Comparison of ENCODE assay signal across 18 cellular contexts in genomic region chr3:53005338-53005737, GRCh38. TPM values are rescaled to one million over a fixed set of nuclear protein-coding genes. Genes with fewer than 3 reads are reported as not detected.
A peak's percentile ranks its signal among the peaks of the same experiment; 100 is the strongest.
DNase-seq lines count a peak whose midpoint lies in the region; ATAC-seq, FAIRE-seq and TF ChIP-seq lines count a peak whose summit lies in the region.
"Had no signal": no experiment of that assay in that cellular context is flagged by ENCODE, and none has a peak within 500 bp of the region (broad histone marks: within the 10 kb centered on the region; RNA-seq: fewer than 3 reads in every experiment).

No MANE protein-coding gene starts in this region.

- H3K27ac Mint-ChIP-seq in activated T-helper 17 cell treated with anti-CD3 and anti-CD28 coated beads, Interleukin-2, amount 50 U/mL, for 72 hours = peak overlapping the region; percentile 47
- H3K27ac Mint-ChIP-seq in naive thymus-derived CD4-positive, alpha-beta T cell = peak overlapping the region in 5 of 9 donors; percentile 36 to 70 (median 57)
- H3K27ac Mint-ChIP-seq: CD4-positive, CD25-positive, alpha-beta regulatory T cell had no signal

- H2AFZ ChIP-seq in HepG2 (ENCODE audit: low read length) = no peak overlapping the region
- H2AFZ ChIP-seq: GM23248 had no signal

- ATAC-seq in HepG2 (peak; percentile 66), right lobe of liver (no peak), heart left ventricle (no peak), HG03442 (IDR thresholded peaks at IDR 0.05; ENCODE audit: unreplicated experiment) (no peak)
- ATAC-seq in activated T-helper 17 cell treated with anti-CD3 and anti-CD28 coated beads, Interleukin-2, amount 50 U/mL, for 72 hours (replicated peaks) = no peak
- ATAC-seq in naive thymus-derived CD4-positive, alpha-beta T cell = no peak
- ATAC-seq: HCT116 had no signal

- 0 out of 2 replicates have a peak, but pooled peaks cover 2% of the 10 kb centered on the region for H4K20me1 ChIP-seq in HepG2 (ENCODE audit: insufficient read depth, low read length)

- H3K9me3 Mint-ChIP-seq in activated T-helper 17 cell treated with anti-CD3 and anti-CD28 coated beads, Interleukin-2, amount 50 U/mL, for 72 hours = no peaks in the 10 kb centered on the region
- H3K9me3 Mint-ChIP-seq in naive thymus-derived CD4-positive, alpha-beta T cell = no peaks in the 10 kb centered on the region

- no peak for TF ChIP-seq CTCF in HepG2 (CRISPR knock-in tag; IDR thresholded peaks at IDR 0.05)
- no peak for TF ChIP-seq CTCF in right lobe of liver (IDR thresholded peaks at IDR 0.05)
- TF ChIP-seq CTCF in heart left ventricle (IDR thresholded peaks at IDR 0.05) = no peak

- H3K36me3 ChIP-seq in HepG2 (replicated peaks in 1 of 2; ENCODE audit: control insufficient read depth in 1 of 2, insufficient read depth in 2 of 2, low read length in 2 of 2) (no peaks in the 10 kb centered on the region), right lobe of liver (no peaks in the 10 kb centered on the region), heart left ventricle (no peaks in the 10 kb centered on the region)
- H3K36me3 ChIP-seq in naive thymus-derived CD4-positive, alpha-beta T cell (ENCODE audit: control insufficient read depth in 2 of 3, insufficient read depth in 3 of 3, low read length in 3 of 3) = no peaks in the 10 kb centered on the region

- H3K27me3 ChIP-seq in HepG2 (ENCODE audit: control insufficient read depth in 1 of 2, insufficient read depth in 2 of 2, low read length in 2 of 2) = no peaks in the 10 kb centered on the region
- H3K27me3 ChIP-seq in right lobe of liver = no peaks in the 10 kb centered on the region
- H3K27me3 ChIP-seq in naive thymus-derived CD4-positive, alpha-beta T cell (ENCODE audit: control insufficient read depth in 2 of 2, insufficient read depth in 2 of 2, low read length in 2 of 2) = no peaks in the 10 kb centered on the region
- H3K27me3 ChIP-seq in heart left ventricle = no peaks in the 10 kb centered on the region

- 63% methylated on average over 2 of the region's 3 CpGs for WGBS in HepG2 (ENCODE audit: low lambda C conversion rate)
- WGBS in right lobe of liver (ENCODE audit: insufficient coverage, low coverage, low lambda C conversion rate, missing lambda C conversion rate) = 78% methylated on average over 3 of the region's 3 CpGs
- WGBS in heart left ventricle, 4 donors = 61 to 93% (median 63%) methylated on average over 3 of the region's 3 CpGs

- in situ Hi-C loops in HepG2 (cut with HindIII; ENCODE audit: extremely low pct_ligation_motif_present, low pct_unique_long_range_greater_than_20kb) = no loop called here

- H3K9me3 ChIP-seq in HepG2 (ENCODE audit: low read length) (no peaks in the 10 kb centered on the region), right lobe of liver (no peaks in the 10 kb centered on the region), heart left ventricle (no peaks in the 10 kb centered on the region)
- H3K9me3 ChIP-seq in naive thymus-derived CD4-positive, alpha-beta T cell (ENCODE audit: control insufficient read depth in 2 of 3, low read length in 3 of 3) = no peaks in the 10 kb centered on the region

- intact Hi-C loops in HepG2 (cut with micrococcal nuclease; ENCODE audit: unreplicated experiment) (no loop called here), right lobe of liver (cut with DNase I) (no loop called here), heart left ventricle (cut with DNase I) (no loop called here)
- intact Hi-C loops in naive thymus-derived CD4-positive, alpha-beta T cell (cut with micrococcal nuclease) = no loop called here

- H3K4me3 ChIP-seq in HepG2 (replicated peaks in 1 of 3; ENCODE audit: insufficient read depth in 1 of 3, low read depth in 2 of 3, low read length in 3 of 3) (no peak overlapping the region), right lobe of liver (no peak overlapping the region), heart left ventricle (no peak overlapping the region)
- H3K4me3 ChIP-seq in naive thymus-derived CD4-positive, alpha-beta T cell (ENCODE audit: low read length) = no peak overlapping the region
- H3K4me3 ChIP-seq: BLaER1 treated with 17β-estradiol and CSF1 and Interleukin-3, amounts not matched to agents 10 nM and 100 nM; GM23248 had no signal

- no peaks in the 10 kb centered on the region for H3K36me3 Mint-ChIP-seq in activated T-helper 17 cell treated with anti-CD3 and anti-CD28 coated beads, Interleukin-2, amount 50 U/mL, for 72 hours (ENCODE audit: low read depth)
- peaks cover 3 to 11% (median 7%) of the 10 kb centered on the region in 5 donors for H3K36me3 Mint-ChIP-seq in naive thymus-derived CD4-positive, alpha-beta T cell

- no peak overlapping the region for H3K9ac ChIP-seq in HepG2 (ENCODE audit: insufficient read depth, low read depth, low read length)
- H3K9ac ChIP-seq: BLaER1 treated with 17β-estradiol and CSF1 and Interleukin-3, amounts not matched to agents 10 nM and 100 nM; GM23248 had no signal

- peaks cover 20% of the 10 kb centered on the region for H3K4me1 Mint-ChIP-seq in activated T-helper 17 cell treated with anti-CD3 and anti-CD28 coated beads, Interleukin-2, amount 50 U/mL, for 72 hours
- H3K4me1 Mint-ChIP-seq in naive thymus-derived CD4-positive, alpha-beta T cell = peaks cover 11 to 45% (median 33%) of the 10 kb centered on the region in 7 donors

- H3K79me2 ChIP-seq in HepG2 (ENCODE audit: insufficient read depth, low read length) = peaks cover 3% of the 10 kb centered on the region

- no peak for TF ChIP-seq RAD21 in HepG2 (CRISPR knock-in tag; IDR thresholded peaks at IDR 0.05)

- no peak overlapping the region for H3K4me2 ChIP-seq in HepG2 (ENCODE audit: low read depth, low read length)

- POLR2A ChIA-PET in HepG2 (lab: Yijun Ruan, JAX) = no interaction called here
- POLR2A ChIA-PET in naive thymus-derived CD4-positive, alpha-beta T cell (lab: Charles Lee) = no interaction called here

- H3K27ac ChIP-seq in HepG2 (ENCODE audit: extremely low read length, insufficient read depth, low read length) = no peak overlapping the region
- H3K27ac ChIP-seq in right lobe of liver = no peak overlapping the region
- H3K27ac ChIP-seq in naive thymus-derived CD4-positive, alpha-beta T cell (ENCODE audit: low read depth, low read length) = no peak overlapping the region
- no peak overlapping the region for H3K27ac ChIP-seq in heart left ventricle
- H3K27ac ChIP-seq: BLaER1 treated with 17β-estradiol and CSF1 and Interleukin-3, amounts not matched to agents 10 nM and 100 nM; GM23248; HL-60 had no signal

- BruUV-seq in HepG2 (replicated peaks; lab: Mats Ljungman, UMichigan) = no TSS peak

- DNase-seq in HepG2 (ENCODE audit: low spot score) (no peak), right lobe of liver (no peak), kidney glomerular epithelial cell (lab: John Stamatoyannopoulos, UW) (no peak), NCI-H1436 (lab: John Stamatoyannopoulos, UW) (no peak), heart left ventricle (no peak)
- no peak for DNase-seq in naive thymus-derived CD4-positive, alpha-beta T cell
- DNase-seq: 8988T; AML-193; CD4-positive, CD25-positive, alpha-beta regulatory T cell; DMS53; GF-D8; GM23248 had no signal

- FAIRE-seq in HepG2 (lab: Jason Lieb, UNC) = no peak
- FAIRE-seq: H54 had no signal

- no peaks in the 10 kb centered on the region for H3K27me3 Mint-ChIP-seq in activated T-helper 17 cell treated with anti-CD3 and anti-CD28 coated beads, Interleukin-2, amount 50 U/mL, for 72 hours
- H3K27me3 Mint-ChIP-seq in naive thymus-derived CD4-positive, alpha-beta T cell = no peaks in the 10 kb centered on the region
- H3K27me3 Mint-ChIP-seq: CD4-positive, CD25-positive, alpha-beta regulatory T cell had no signal

- H3K4me3 Mint-ChIP-seq in activated T-helper 17 cell treated with anti-CD3 and anti-CD28 coated beads, Interleukin-2, amount 50 U/mL, for 72 hours = no peak overlapping the region
- no peak overlapping the region for H3K4me3 Mint-ChIP-seq in naive thymus-derived CD4-positive, alpha-beta T cell

- H3K4me1 ChIP-seq in HepG2 (ENCODE audit: insufficient read depth, low read length) (peaks cover 44% of the 10 kb centered on the region), right lobe of liver (no peaks in the 10 kb centered on the region), heart left ventricle (peaks cover 0 to 13% (median 3%) of the 10 kb centered on the region in 12 donors)
- no peaks in the 10 kb centered on the region for H3K4me1 ChIP-seq in naive thymus-derived CD4-positive, alpha-beta T cell (ENCODE audit: control insufficient read depth in 2 of 2, insufficient read depth in 2 of 2, low read length in 2 of 2)

- CTCF ChIA-PET in HepG2 (lab: Yijun Ruan, JAX; ENCODE audit: low intra/inter-chr PET ratio, low total read pairs) = no interaction called here
- CTCF ChIA-PET in naive thymus-derived CD4-positive, alpha-beta T cell (lab: Charles Lee) = interaction anchor here (1.1 kb wide), 1 partner anchor 30 kb away, joined by 3 read pairs; no protein-coding TSS in a partner anchor

- TF ChIP-seq EP300 in HepG2 (IDR thresholded peaks at IDR 0.05; ENCODE audit: low read depth in 2 of 2, low read length in 2 of 2) = no peak
- no peak for TF ChIP-seq EP300 in HepG2 (CRISPR knock-in tag; IDR thresholded peaks at IDR 0.05; ENCODE audit: borderline replicate concordance)

- TF ChIP-seq POLR2A in HepG2 (IDR thresholded peaks at IDR 0.05; ENCODE audit: insufficient read depth in 1 of 2, low read depth in 2 of 2, low read length in 2 of 2) (no peak), right lobe of liver (IDR thresholded peaks at IDR 0.05) (no peak), heart left ventricle (IDR thresholded peaks at IDR 0.05) (no peak)

RNA-seq across cellular contexts. Expression of gene SFMBT1, which starts 40.5 kb away (rescaled TPM):
- total RNA-seq in HepG2 (2016; rRNA removed; fragmentation: Illumina TruSeq; extraction: Trizol) (12.8 and 15.6 TPM in 2 replicates), right lobe of liver (10 to 100 TPM in 4 of 6 experiments, 1 to 10 TPM in 2; 9.2 to 14.0 (median 10.7) TPM), heart left ventricle (10 to 100 TPM; 13.7 to 18.8 (median 15.5) TPM)
- total RNA-seq in HepG2 (2016; cell fraction: cytosol; rRNA removed; fragmentation: Illumina TruSeq; extraction: Trizol; ENCODE audit: low read depth) = 8.9 and 9.3 TPM in 2 replicates
- total RNA-seq in HepG2 (2016; cell fraction: insoluble cytoplasmic fraction; rRNA removed; fragmentation: Illumina TruSeq; extraction: Trizol) = 14.5 and 15.1 TPM in 2 replicates
- total RNA-seq in HepG2 (2016; cell fraction: membrane; rRNA removed; fragmentation: Illumina TruSeq; extraction: Trizol) = 10.0 and 10.3 TPM in 2 replicates
- total RNA-seq in HepG2 (2016; cell fraction: nucleus; rRNA removed; fragmentation: Illumina TruSeq; extraction: Trizol) = 9.9 and 12.6 TPM in 2 replicates
- polyA plus RNA-seq in HepG2 (2011; rRNA removed) (3.8 and 4.0 TPM in 2 replicates), heart left ventricle (1 to 10 TPM; 3.4 to 9.6 TPM)
- 2.9 and 3.8 TPM in 2 replicates for polyA plus RNA-seq in HepG2 (2011; cell fraction: cytosol; rRNA removed)
- 3.1 and 5.0 TPM in 2 replicates for polyA plus RNA-seq in HepG2 (2011; cell fraction: nucleus; rRNA removed)
- polyA plus RNA-seq in HepG2 (2012) = 3.3 TPM in 2 replicates
- 1.5 TPM in 2 replicates for polyA plus RNA-seq in HepG2 (2016; cell fraction: cytosol; fragmentation: Illumina TruSeq; extraction: Trizol; ENCODE audit: low read depth)
- polyA plus RNA-seq in HepG2 (2016; cell fraction: insoluble cytoplasmic fraction; fragmentation: Illumina TruSeq; extraction: Trizol; ENCODE audit: low read depth) = 9.8 and 11.0 TPM in 2 replicates
- polyA plus RNA-seq in HepG2 (2016; cell fraction: membrane; fragmentation: Illumina TruSeq; extraction: Trizol; ENCODE audit: low read depth) = 4.1 and 4.6 TPM in 2 replicates
- polyA plus RNA-seq in HepG2 (2016; cell fraction: nucleus; fragmentation: Illumina TruSeq; extraction: Trizol; ENCODE audit: insufficient read depth, low read depth) = 9.0 and 10.5 TPM in 2 replicates
- 13.9 and 50.6 TPM in 2 replicates for polyA minus RNA-seq in HepG2 (2011; rRNA and poly(A)+ RNA removed; ENCODE audit: low replicate concordance)
- polyA minus RNA-seq in HepG2 (2011; cell fraction: cytosol; rRNA and poly(A)+ RNA removed) = 5.8 and 10.0 TPM in 2 replicates
- 13.1 and 13.9 TPM in 2 replicates for polyA minus RNA-seq in HepG2 (2011; cell fraction: nucleus; rRNA and poly(A)+ RNA removed)
- 10 to 100 TPM; 26.1 to 29.9 TPM for total RNA-seq in activated T-helper 17 cell treated with anti-CD3 and anti-CD28 coated beads, Interleukin-2, amount 50 U/mL, for 72 hours
- 10 to 100 TPM; 28.4 to 47.1 (median 39.0) TPM for total RNA-seq in naive thymus-derived CD4-positive, alpha-beta T cell
- polyA plus RNA-seq in naive thymus-derived CD4-positive, alpha-beta T cell = 10 to 100 TPM in 1 of 2 donors, 1 to 10 TPM in 1; 9.9 to 25.3 TPM
